ENCODE assay signal across 7 cellular contexts in the genomic region with DNA sequence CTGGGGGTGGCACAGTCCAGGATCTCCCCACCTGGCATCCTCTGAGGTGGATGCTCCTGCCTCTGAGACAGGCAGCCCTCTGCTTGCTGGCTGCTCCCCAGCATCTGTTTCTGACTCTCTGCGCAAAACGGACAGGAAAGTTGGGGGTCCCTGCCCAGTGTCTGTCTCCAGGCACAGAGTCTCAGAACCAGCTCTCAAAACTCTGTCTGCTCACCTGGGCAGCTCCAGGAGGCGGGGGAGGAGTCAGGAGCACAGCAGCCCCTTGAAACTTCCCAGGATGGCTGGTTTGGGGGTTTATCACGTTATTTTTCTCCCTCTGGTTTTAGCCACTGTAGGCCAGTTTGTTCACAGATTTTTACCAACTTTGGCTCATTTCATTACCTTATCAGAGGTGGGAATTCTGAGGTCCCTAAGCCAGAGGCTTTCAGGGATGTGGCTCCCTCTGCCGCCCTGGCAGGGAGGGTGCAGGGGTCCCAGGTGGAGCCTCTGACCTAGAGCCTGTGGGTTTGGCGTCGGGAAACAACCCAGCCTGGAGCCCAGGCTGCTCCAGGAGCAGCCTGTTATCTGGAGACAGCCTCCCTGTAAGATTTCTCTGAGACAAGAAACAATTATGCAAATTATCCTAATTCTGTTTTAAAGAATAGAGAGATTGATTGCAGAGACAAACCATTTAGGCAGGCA.
DNase-seq lines count a peak whose midpoint lies in the region; TF ChIP-seq lines count a peak whose summit lies in the region.
"Not testable (repeated sequence)": the region's sequence is repeated elsewhere in the genome, so short reads cannot be mapped to it uniquely, and the experiment has no call there.

No MANE protein-coding gene starts in this region.

- not testable (repeated sequence) for H3K27ac ChIP-seq in H9 (ENCODE audit: insufficient read length, low read depth, low read length)

- H3K27me3 Mint-ChIP-seq in Caco-2 (ENCODE audit: insufficient read depth, unreplicated experiment); H9 (ENCODE audit: low read depth): not testable (repeated sequence)
- peaks cover 12% of the 10 kb centered on the region for H3K27me3 Mint-ChIP-seq in nephron progenitor cell (ENCODE audit: low read depth, poor library complexity)

- intact Hi-C loops in Caco-2 (cut with micrococcal nuclease; ENCODE audit: unreplicated experiment), result not testable (repeated sequence)

- H3K27me3 ChIP-seq in Caco-2 (replicated peaks; ENCODE audit: control insufficient read depth, insufficient read depth, low read length); H9 (ENCODE audit: insufficient read depth, low read length): not testable (repeated sequence)

- H2BK12ac ChIP-seq in H9 (ENCODE audit: insufficient read length, low read depth, low read length), result not testable (repeated sequence)

- not testable (repeated sequence) for H3K4me2 ChIP-seq in H9 (ENCODE audit: insufficient read depth, insufficient read length, low read length)

- not testable (repeated sequence) for H3K18ac ChIP-seq in H9 (ENCODE audit: insufficient read length, low read depth, low read length)

- not testable (repeated sequence) for H2BK5ac ChIP-seq in H9 (ENCODE audit: insufficient read length, low read length)

- H3T11ph ChIP-seq in H9 (ENCODE audit: low read length), result not testable (repeated sequence)

- H4K5ac ChIP-seq in H9 (ENCODE audit: insufficient read length, low read depth, low read length), result not testable (repeated sequence)

- H3K9me3 Mint-ChIP-seq in Caco-2 (ENCODE audit: unreplicated experiment); nephron progenitor cell: not testable (repeated sequence)
- H3K9me3 Mint-ChIP-seq in H9, result peaks cover 6 to 11% of the 10 kb centered on the region in 2 experiments; a peak in 4 of 5 replicates

- not testable (repeated sequence) for H2AFZ ChIP-seq in H9 (ENCODE audit: low read length)

- not testable (repeated sequence) for H2BK120ac ChIP-seq in H9 (ENCODE audit: low read depth, low read length, poor library complexity, severe bottlenecking)

- not testable (repeated sequence) for BruUV-seq in Caco-2 (replicated peaks; lab: Mats Ljungman, UMichigan)

- H3K36me3 Mint-ChIP-seq in Caco-2 (ENCODE audit: insufficient read depth, unreplicated experiment); H9 (ENCODE audit: insufficient read depth in 1 of 3, low read depth in 3 of 3); nephron progenitor cell (ENCODE audit: low read depth): not testable (repeated sequence)

- H3K56ac ChIP-seq in H9 (ENCODE audit: insufficient read length, low read depth, low read length), result not testable (repeated sequence)

- not testable (repeated sequence) for H3K79me2 ChIP-seq in H9 (ENCODE audit: insufficient read depth, low read length)

- H3K4me3 ChIP-seq in Caco-2 (ENCODE audit: low read depth, low read length), result not testable (repeated sequence)

- H3K27ac Mint-ChIP-seq in Caco-2 (ENCODE audit: unreplicated experiment); H9; nephron progenitor cell: not testable (repeated sequence)

- TF ChIP-seq CTCF in Caco-2 (IDR thresholded peaks at IDR 0.05; ENCODE audit: insufficient read depth in 1 of 2, low read depth in 1 of 2, low read length in 1 of 2, severe bottlenecking in 1 of 2, unreplicated experiment in 1 of 2) (peak; percentile 55 to 65), H9 (conservative IDR thresholded peaks at IDR 0.05) (peak; percentile 72), nephron progenitor cell (IDR thresholded peaks at IDR 0.05) (peak; percentile 53)

- not testable (repeated sequence) for H3K4me3 Mint-ChIP-seq in Caco-2 (ENCODE audit: unreplicated experiment); H9; nephron progenitor cell

- H3K4me1 Mint-ChIP-seq in Caco-2 (ENCODE audit: low read depth, unreplicated experiment); H9; nephron progenitor cell: not testable (repeated sequence)

- not testable (repeated sequence) for H2BK20ac ChIP-seq in H9 (ENCODE audit: low read depth, low read length, poor library complexity, severe bottlenecking)

- CTCF ChIA-PET in Caco-2 (lab: Charles Lee), result not testable (repeated sequence)

- not testable (repeated sequence) for H3K23ac ChIP-seq in H9 (ENCODE audit: insufficient read length, low read depth, low read length)

- H3K14ac ChIP-seq in H9 (ENCODE audit: insufficient read depth, low read length), result not testable (repeated sequence)

- not testable (repeated sequence) for H2BK15ac ChIP-seq in H9 (ENCODE audit: low read depth, low read length)

- DNase-seq in Caco-2, result peak; percentile 51 to 67
- peak; percentile 69 for DNase-seq in H9
- peak; percentile 18 for DNase-seq in NCI-H1694 (lab: John Stamatoyannopoulos, UW)
- DNase-seq in RPMI8226, result peak; percentile 24
- DNase-seq in cerebellar cortex (ENCODE audit: low spot score), result peak; percentile 8
- DNase-seq in iPS-NIHi11 (ENCODE audit: low spot score), result peak; percentile 63
- DNase-seq in nephron progenitor cell, result peak; percentile 51

- H3K79me1 ChIP-seq in H9 (ENCODE audit: insufficient read depth, low read depth, low read length, poor library complexity, severe bottlenecking), result not testable (repeated sequence)

- POLR2A ChIA-PET in Caco-2 (lab: Charles Lee), result not testable (repeated sequence)

- not testable (repeated sequence) for H3K23me2 ChIP-seq in H9 (ENCODE audit: insufficient read length, low read depth, low read length, poor library complexity, severe bottlenecking)

- H4K91ac ChIP-seq in H9 (ENCODE audit: insufficient read length, low read depth, low read length), result not testable (repeated sequence)

- not testable (repeated sequence) for H4K20me1 ChIP-seq in H9 (ENCODE audit: control insufficient read depth, insufficient read depth, insufficient read length)

- not testable (repeated sequence) for H3K36me3 ChIP-seq in Caco-2 (ENCODE audit: control insufficient read depth, insufficient read depth, low read length)

- not testable (repeated sequence) for H3K9me3 ChIP-seq in Caco-2; H9 (ENCODE audit: control insufficient read depth, low read depth, low read length)

- not testable (repeated sequence) for H3K4me1 ChIP-seq in Caco-2; H9 (ENCODE audit: insufficient read depth, low read length)

- H4K8ac ChIP-seq in H9 (replicated peaks; ENCODE audit: insufficient read length, low read depth, low read length), result not testable (repeated sequence)

- H3K4ac ChIP-seq in H9 (ENCODE audit: low read depth, low read length), result not testable (repeated sequence)

- WGBS in H9 (ENCODE audit: extremely low coverage, insufficient read length, low lambda C conversion rate), result no CpG with 5 or more reads among the region's 7 CpGs

- H3K9ac ChIP-seq in H9 (ENCODE audit: extremely low read depth, insufficient read length, low read length), result not testable (repeated sequence)

- H2AK5ac ChIP-seq in H9 (ENCODE audit: insufficient read length, low read length), result not testable (repeated sequence)

Comparison
In these comparisons a context has a peak if more than half of its experiments do, and no peak if none do; other contexts are left out.
1. DNase-seq: peak in every context shown above with its lines; median percentile 69 in H9; 63 in iPS-NIHi11; 59 in Caco-2; 51 in nephron progenitor cell; 24 in RPMI8226; 18 in NCI-H1694; 8 in cerebellar cortex.